Comparison of ENCODE assay signal across 25 cellular contexts in genomic region chr1:153795934-153796785, GRCh38. TPM values are rescaled to one million over a fixed set of nuclear protein-coding genes. Genes with fewer than 3 reads are reported as not detected.
A peak's percentile ranks its signal among the peaks of the same experiment; 100 is the strongest.
DNase-seq lines count a peak whose midpoint lies in the region; ATAC-seq and TF ChIP-seq lines count a peak whose summit lies in the region.
"Had no signal": no experiment of that assay in that cellular context is flagged by ENCODE, and none has a peak within 500 bp of the region (broad histone marks: within the 10 kb centered on the region; RNA-seq: fewer than 3 reads in every experiment).

No MANE protein-coding gene starts in this region.

- no peak overlapping the region for H3K27ac ChIP-seq in tibial artery
- H3K27ac ChIP-seq in aorta (ENCODE audit: low read depth in 1 of 2, low read length in 2 of 2), result no peak overlapping the region
- no peak overlapping the region for H3K27ac ChIP-seq in effector memory CD4-positive, alpha-beta T cell (ENCODE audit: insufficient read depth, low read length, poor library complexity, severe bottlenecking)
- H3K27ac ChIP-seq: brain microvascular endothelial cell, foreskin keratinocyte, GM23248, hepatocyte, lower lobe of right lung, pancreas, thyroid gland had no signal

- peak; percentile 58 for DNase-seq in activated naive CD8-positive, alpha-beta T cell treated with anti-CD3 and anti-CD28 coated beads, Interleukin-2, amount 10 ng/mL, durations not matched to agents 7 days and 5 days
- DNase-seq in activated naive CD8-positive, alpha-beta T cell treated with anti-CD3 and anti-CD28 coated beads, Interleukin-2, amount 50 U/mL, for 24 hours, result no peak
- DNase-seq in chondrocyte (ENCODE audit: low spot score), result peak; percentile 74
- peak; percentile 79 for DNase-seq in mesenteric fat pad (ENCODE audit: low spot score)
- DNase-seq in tibial artery, result peak; percentile 16 to 63
- no peak for DNase-seq in aorta
- DNase-seq in GM03348 (ENCODE audit: low spot score), result no peak
- no peak for DNase-seq in effector memory CD4-positive, alpha-beta T cell
- DNase-seq: activated CD4-positive, alpha-beta T cell treated with anti-CD3 and anti-CD28 coated beads, Interleukin-2, amount 50 U/mL, for 4 hours; activated naive CD8-positive, alpha-beta T cell treated with anti-CD3 and anti-CD28 coated beads for 36 hours; activated T-cell treated with anti-CD3 and anti-CD28 coated beads, Interleukin-2, amount 50 U/mL, for 24 hours; brain microvascular endothelial cell; foreskin keratinocyte; GDM1; GM23248; lower lobe of right lung; NCI-H1694; NCI-H2227 treated with DMSO at 0.1 percent for 48 hours; NCI-H82; PC-3; thyroid gland had no signal

- ATAC-seq in activated naive CD8-positive, alpha-beta T cell treated with anti-CD3 and anti-CD28 coated beads, Interleukin-2, amount 10 ng/mL, durations not matched to agents 7 days and 5 days (ENCODE audit: low read depth), result peak; percentile 62
- ATAC-seq in activated naive CD8-positive, alpha-beta T cell treated with anti-CD3 and anti-CD28 coated beads, Interleukin-2, amount 50 U/mL, for 24 hours, result no peak
- ATAC-seq in aorta (ENCODE audit: low FRiP score), result no peak

- TF ChIP-seq CTCF in chondrocyte (IDR thresholded peaks at IDR 0.05), result no peak
- no peak for TF ChIP-seq CTCF in tibial artery (IDR thresholded peaks at IDR 0.05)

- H3K27ac Mint-ChIP-seq in activated naive CD8-positive, alpha-beta T cell treated with anti-CD3 and anti-CD28 coated beads, Interleukin-2, amount 10 ng/mL, durations not matched to agents 7 days and 5 days, result peak overlapping the region; percentile 86
- H3K27ac Mint-ChIP-seq in activated naive CD8-positive, alpha-beta T cell treated with anti-CD3 and anti-CD28 coated beads, Interleukin-2, amount 50 U/mL, for 24 hours, result no peak overlapping the region
- no peak overlapping the region for H3K27ac Mint-ChIP-seq in chondrocyte (ENCODE audit: unreplicated experiment)
- H3K27ac Mint-ChIP-seq: activated naive CD8-positive, alpha-beta T cell treated with anti-CD3 and anti-CD28 coated beads for 36 hours; activated T-cell treated with anti-CD3 and anti-CD28 coated beads, Interleukin-2, amount 50 U/mL, for 24 hours; stimulated activated effector memory CD8-positive, alpha-beta T cell treated with anti-CD3 and anti-CD28 coated beads, Interleukin-12 subunit alpha, Interleukin-12 subunit beta, amount 100 ng/mL, for 72 hours had no signal

- no peaks in the 10 kb centered on the region for H3K36me3 Mint-ChIP-seq in activated naive CD8-positive, alpha-beta T cell treated with anti-CD3 and anti-CD28 coated beads, Interleukin-2, amount 10 ng/mL, durations not matched to agents 7 days and 5 days
- H3K36me3 Mint-ChIP-seq in activated naive CD8-positive, alpha-beta T cell treated with anti-CD3 and anti-CD28 coated beads, Interleukin-2, amount 50 U/mL, for 24 hours (ENCODE audit: low read depth), result no peaks in the 10 kb centered on the region
- H3K36me3 Mint-ChIP-seq in chondrocyte (ENCODE audit: low read depth), result no peaks in the 10 kb centered on the region
- H3K36me3 Mint-ChIP-seq: activated naive CD8-positive, alpha-beta T cell treated with anti-CD3 and anti-CD28 coated beads for 36 hours; CD4-positive, CD25-positive, alpha-beta regulatory T cell had no signal

- WGBS in aorta, 2 donors, result 80 to 85% methylated on average over 9 of the region's 9 CpGs

- peak overlapping the region; percentile 61 for H3K4me3 Mint-ChIP-seq in activated naive CD8-positive, alpha-beta T cell treated with anti-CD3 and anti-CD28 coated beads, Interleukin-2, amount 10 ng/mL, durations not matched to agents 7 days and 5 days
- no peak overlapping the region for H3K4me3 Mint-ChIP-seq in activated naive CD8-positive, alpha-beta T cell treated with anti-CD3 and anti-CD28 coated beads, Interleukin-2, amount 50 U/mL, for 24 hours
- no peak overlapping the region for H3K4me3 Mint-ChIP-seq in chondrocyte (ENCODE audit: unreplicated experiment)
- H3K4me3 Mint-ChIP-seq: activated naive CD8-positive, alpha-beta T cell treated with anti-CD3 and anti-CD28 coated beads for 36 hours; activated T-cell treated with anti-CD3 and anti-CD28 coated beads, Interleukin-2, amount 50 U/mL, for 24 hours; stimulated activated effector memory CD8-positive, alpha-beta T cell treated with anti-CD3 and anti-CD28 coated beads, Interleukin-12 subunit alpha, Interleukin-12 subunit beta, amount 100 ng/mL, for 72 hours had no signal

- H3K4me1 ChIP-seq in tibial artery, result peaks cover 0 to 7% (median 4%) of the 10 kb centered on the region in 4 donors
- H3K4me1 ChIP-seq in aorta (ENCODE audit: control insufficient read depth in 1 of 2, insufficient read depth in 2 of 2, low read length in 2 of 2), result no peaks in the 10 kb centered on the region
- no peaks in the 10 kb centered on the region for H3K4me1 ChIP-seq in effector memory CD4-positive, alpha-beta T cell (ENCODE audit: control insufficient read depth, insufficient read depth, low read length, poor library complexity, severe bottlenecking)
- H3K4me1 ChIP-seq: foreskin keratinocyte, pancreas, thyroid gland had no signal

- H3K4me1 Mint-ChIP-seq in activated naive CD8-positive, alpha-beta T cell treated with anti-CD3 and anti-CD28 coated beads, Interleukin-2, amount 10 ng/mL, durations not matched to agents 7 days and 5 days, result peaks cover 36% of the 10 kb centered on the region
- H3K4me1 Mint-ChIP-seq in activated naive CD8-positive, alpha-beta T cell treated with anti-CD3 and anti-CD28 coated beads, Interleukin-2, amount 50 U/mL, for 24 hours, result peaks cover 22% of the 10 kb centered on the region
- peaks cover 9% of the 10 kb centered on the region for H3K4me1 Mint-ChIP-seq in chondrocyte (ENCODE audit: low read depth)

- no peak overlapping the region for H3K4me3 ChIP-seq in tibial artery
- H3K4me3 ChIP-seq in aorta (ENCODE audit: low read length in 2 of 2), result no peak overlapping the region
- H3K4me3 ChIP-seq in effector memory CD4-positive, alpha-beta T cell (ENCODE audit: insufficient read depth, low read depth, low read length, poor library complexity, severe bottlenecking), result no peak overlapping the region
- H3K4me3 ChIP-seq: GM23248, hepatocyte, lower lobe of right lung, pancreas, thyroid gland had no signal

- H3K9me3 ChIP-seq in tibial artery (no peaks in the 10 kb centered on the region), aorta (ENCODE audit: control insufficient read depth, low read length) (no peaks in the 10 kb centered on the region)
- no peaks in the 10 kb centered on the region for H3K9me3 ChIP-seq in effector memory CD4-positive, alpha-beta T cell (ENCODE audit: control insufficient read depth, low read length)
- H3K9me3 ChIP-seq: lower lobe of right lung, pancreas, thyroid gland had no signal

- POLR2A ChIA-PET in activated naive CD8-positive, alpha-beta T cell treated with anti-CD3 and anti-CD28 coated beads, Interleukin-2, amount 10 ng/mL, durations not matched to agents 7 days and 5 days (lab: Charles Lee), result interaction anchor here (1.3 to 2.5 kb wide), 3 partner anchors 12 to 167 kb away, joined by 4 to 10 read pairs (median 6); partner anchors contain the start of genes SLC27A3 and SLC39A1

- H3K27me3 Mint-ChIP-seq in activated naive CD8-positive, alpha-beta T cell treated with anti-CD3 and anti-CD28 coated beads, Interleukin-2, amount 10 ng/mL, durations not matched to agents 7 days and 5 days, result no peaks in the 10 kb centered on the region
- H3K27me3 Mint-ChIP-seq in activated naive CD8-positive, alpha-beta T cell treated with anti-CD3 and anti-CD28 coated beads, Interleukin-2, amount 50 U/mL, for 24 hours, result no peaks in the 10 kb centered on the region
- no peaks in the 10 kb centered on the region for H3K27me3 Mint-ChIP-seq in chondrocyte (ENCODE audit: low read depth)
- H3K27me3 Mint-ChIP-seq: activated naive CD8-positive, alpha-beta T cell treated with anti-CD3 and anti-CD28 coated beads for 36 hours; activated T-cell treated with anti-CD3 and anti-CD28 coated beads, Interleukin-2, amount 50 U/mL, for 24 hours; CD4-positive, CD25-positive, alpha-beta regulatory T cell had no signal

- H3K36me3 ChIP-seq in tibial artery, result peaks cover 0 to 11% (median 0%) of the 10 kb centered on the region in 3 donors
- H3K36me3 ChIP-seq in aorta (ENCODE audit: control insufficient read depth in 1 of 2, insufficient read depth in 2 of 2, low read length in 1 of 2), result no peaks in the 10 kb centered on the region
- H3K36me3 ChIP-seq in effector memory CD4-positive, alpha-beta T cell (ENCODE audit: control insufficient read depth, insufficient read depth, low read length), result no peaks in the 10 kb centered on the region
- H3K36me3 ChIP-seq: brain microvascular endothelial cell, lower lobe of right lung, pancreas, thyroid gland had no signal

- H3K27me3 ChIP-seq in tibial artery, result no peaks in the 10 kb centered on the region
- no peaks in the 10 kb centered on the region for H3K27me3 ChIP-seq in aorta (ENCODE audit: control insufficient read depth in 1 of 2, insufficient read depth in 2 of 2, low read length in 1 of 2)
- no peaks in the 10 kb centered on the region for H3K27me3 ChIP-seq in effector memory CD4-positive, alpha-beta T cell (replicated peaks; ENCODE audit: control insufficient read depth, insufficient read depth, low read length, poor library complexity, severe bottlenecking)
- H3K27me3 ChIP-seq: brain microvascular endothelial cell, foreskin keratinocyte, hepatocyte, pancreas, thyroid gland had no signal

- intact Hi-C loops in tibial artery (cut with DNase I; ENCODE audit: low total_unique reads) (loop anchor here (2.0 kb wide), 2 partner anchors 151 to 193 kb away; partner anchors contain the start of gene DENND4B), aorta (cut with DNase I) (loop anchor here (2.0 to 10.0 kb wide), 5 partner anchors 151 to 1179 kb away; partner anchors contain the start of genes RAB13 (in 2 of the 2), CKS1B (in 1 of the 2), DENND4B (in 1 of the 2) and HAX1 (in 1 of the 2))

- no peaks in the 10 kb centered on the region for H3K9me3 Mint-ChIP-seq in activated naive CD8-positive, alpha-beta T cell treated with anti-CD3 and anti-CD28 coated beads, Interleukin-2, amount 10 ng/mL, durations not matched to agents 7 days and 5 days
- H3K9me3 Mint-ChIP-seq in activated naive CD8-positive, alpha-beta T cell treated with anti-CD3 and anti-CD28 coated beads, Interleukin-2, amount 50 U/mL, for 24 hours, result no peaks in the 10 kb centered on the region
- no peaks in the 10 kb centered on the region for H3K9me3 Mint-ChIP-seq in chondrocyte (ENCODE audit: low read depth)
- H3K9me3 Mint-ChIP-seq: activated naive CD8-positive, alpha-beta T cell treated with anti-CD3 and anti-CD28 coated beads for 36 hours; activated T-cell treated with anti-CD3 and anti-CD28 coated beads, Interleukin-2, amount 50 U/mL, for 24 hours; CD4-positive, CD25-positive, alpha-beta regulatory T cell; stimulated activated effector memory CD8-positive, alpha-beta T cell treated with anti-CD3 and anti-CD28 coated beads, Interleukin-12 subunit alpha, Interleukin-12 subunit beta, amount 100 ng/mL, for 72 hours had no signal

RNA-seq across cellular contexts. Expression of gene SLC27A3, which starts 21.0 kb away (rescaled TPM):
- total RNA-seq in activated naive CD8-positive, alpha-beta T cell treated with anti-CD3 and anti-CD28 coated beads, Interleukin-2, amount 10 ng/mL, durations not matched to agents 7 days and 5 days, result 10 to 100 TPM; 38.9 to 44.0 TPM
- total RNA-seq in chondrocyte (10.6 to 16.6 TPM (median 11.6 TPM) in 3 replicates), mesenteric fat pad (87.4 TPM), aorta (10 to 100 TPM; 52.4 to 54.5 TPM)
- polyA plus RNA-seq in aorta, result 100 to 1,000 TPM in 1 of 2 donors, 10 to 100 TPM in 1; 26.3 to 166 TPM

Comparison
In these comparisons a context has a peak if more than half of its experiments do, and no peak if none do; other contexts are left out.
1. DNase-seq: peak in activated naive CD8-positive, alpha-beta T cell treated with anti-CD3 and anti-CD28 coated beads, Interleukin-2, amount 10 ng/mL, durations not matched to agents 7 days and 5 days (single experiment), chondrocyte (single experiment), mesenteric fat pad (single experiment) and tibial artery (2 of 2); none in activated naive CD8-positive, alpha-beta T cell treated with anti-CD3 and anti-CD28 coated beads, Interleukin-2, amount 50 U/mL, for 24 hours (single experiment), aorta (0 of 2), GM03348 (single experiment) and effector memory CD4-positive, alpha-beta T cell (0 of 3).